Comparison of ENCODE assay signal across 13 cellular contexts in the genomic region with DNA sequence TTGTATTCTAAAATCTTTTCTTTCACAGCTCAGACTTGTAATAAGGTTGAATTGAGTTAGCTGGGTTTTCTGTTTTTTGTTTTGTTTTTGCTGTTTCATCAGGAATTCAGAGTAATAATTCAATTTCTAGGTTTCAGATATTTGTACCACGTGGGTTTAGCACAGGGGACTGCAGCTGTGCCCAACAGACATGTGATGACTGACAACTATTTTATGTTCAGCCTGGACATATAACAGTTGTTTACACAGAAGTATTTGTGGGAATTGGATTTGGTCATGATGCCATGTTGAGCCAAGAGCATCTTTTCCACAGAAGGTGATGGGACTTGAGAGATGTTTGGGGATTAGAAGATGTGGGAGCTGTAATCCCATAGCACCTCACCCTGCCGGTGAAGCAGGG.
"Had no signal": no experiment of that assay in that cellular context is flagged by ENCODE, and none has a peak within 500 bp of the region (broad histone marks: within the 10 kb centered on the region; RNA-seq: fewer than 3 reads in every experiment).

No MANE protein-coding gene starts in this region.

- H3K36me3 Mint-ChIP-seq: activated naive CD4-positive, alpha-beta T cell treated with anti-CD3 and anti-CD28 coated beads, Interleukin-2, amount 10 ng/mL, durations not matched to agents 7 days and 5 days had no signal

- H3K9me3 Mint-ChIP-seq: activated B cell treated with CpG ODN at 0.5 μM for 24 hours; activated naive CD4-positive, alpha-beta T cell treated with anti-CD3 and anti-CD28 coated beads, Interleukin-2, amount 10 ng/mL, durations not matched to agents 7 days and 5 days; memory B cell; naive B cell; stimulated activated naive CD8-positive, alpha-beta T cell treated with anti-CD3 and anti-CD28 coated beads, Interleukin-15, amount 100 ng/mL, for 72 hours; T-helper 1 cell treated with Interleukin-12 subunit alpha and Interleukin-12 subunit beta and Interleukin-4 antibody, amounts not matched to agents 30 μg/mL and 1 μg/mL, for 36 hours had no signal

- DNase-seq: activated B cell treated with CpG ODN at 0.5 μM for 24 hours; activated effector memory CD4-positive, alpha-beta T cell treated with Interleukin-2 at 50 U/mL for 16 hours; activated T-cell treated with anti-CD3 and anti-CD28 coated beads, Interleukin-2, amount 50 U/mL, for 1 hour; dermis blood vessel endothelial cell; naive B cell; retina had no signal

- H3K4me1 Mint-ChIP-seq: activated B cell treated with CpG ODN at 0.5 μM for 24 hours had no signal

- H3K4me1 ChIP-seq: body of pancreas had no signal

- H3K27ac ChIP-seq: body of pancreas, tibial artery had no signal

- H3K27ac Mint-ChIP-seq: activated B cell treated with CpG ODN at 0.5 μM for 24 hours; activated naive CD4-positive, alpha-beta T cell treated with anti-CD3 and anti-CD28 coated beads, Interleukin-2, amount 10 ng/mL, durations not matched to agents 7 days and 5 days; memory B cell; naive B cell; stimulated activated naive CD8-positive, alpha-beta T cell treated with anti-CD3 and anti-CD28 coated beads, Interleukin-15, amount 100 ng/mL, for 72 hours had no signal

- H3K9me3 ChIP-seq: body of pancreas, tibial artery had no signal

- H3K27me3 Mint-ChIP-seq: activated B cell treated with CpG ODN at 0.5 μM for 24 hours; activated naive CD4-positive, alpha-beta T cell treated with anti-CD3 and anti-CD28 coated beads, Interleukin-2, amount 10 ng/mL, durations not matched to agents 7 days and 5 days; memory B cell; naive B cell; stimulated activated naive CD8-positive, alpha-beta T cell treated with anti-CD3 and anti-CD28 coated beads, Interleukin-15, amount 100 ng/mL, for 72 hours had no signal

- H3K27me3 ChIP-seq: body of pancreas, tibial artery had no signal

- H3K4me3 Mint-ChIP-seq: activated B cell treated with CpG ODN at 0.5 μM for 24 hours; activated CD8-positive, alpha-beta T cell treated with anti-CD3 and anti-CD28 coated beads, Interleukin-2, amount 10 ng/mL, durations not matched to agents 7 days and 5 days; activated naive CD4-positive, alpha-beta T cell treated with anti-CD3 and anti-CD28 coated beads, Interleukin-2, amount 10 ng/mL, durations not matched to agents 7 days and 5 days; memory B cell; naive B cell; T-helper 1 cell treated with Interleukin-12 subunit alpha and Interleukin-12 subunit beta and Interleukin-4 antibody, amounts not matched to agents 30 μg/mL and 1 μg/mL, for 36 hours had no signal
